In genomic region chr11:85855341-85855656, GRCh38 we compare ENCODE assay signal across 8 cellular contexts. TPM values are rescaled to one million over a fixed set of nuclear protein-coding genes. Genes with fewer than 3 reads are reported as not detected.
DNase-seq lines count a peak whose midpoint lies in the region; ATAC-seq, FAIRE-seq and TF ChIP-seq lines count a peak whose summit lies in the region.

TSS of gene CCDC83 (plus strand) at chr11:85855383. CDS start at chr11:85865124, 9,741 bp downstream.

- H3K4me3 Mint-ChIP-seq in T-helper 1 cell treated with Interleukin-12 subunit alpha and Interleukin-12 subunit beta and Interleukin-4 antibody, amounts not matched to agents 30 μg/mL and 1 μg/mL, for 36 hours = peak within 1 kb of the TSS; percentile 89
- H3K4me3 Mint-ChIP-seq in astrocyte (ENCODE audit: unreplicated experiment) = peak within 1 kb of the TSS; percentile 81

- intact Hi-C loops in posterior vena cava (cut with DNase I) = loop anchor here in 1 of 2 donors (10.0 kb wide), 1 partner anchor 360 kb away; no protein-coding TSS in a partner anchor

- no peak for TF ChIP-seq CTCF in astrocyte (IDR thresholded peaks at IDR 0.05; ENCODE audit: insufficient read depth, low read depth, low read length)
- no peak for TF ChIP-seq CTCF in kidney epithelial cell (IDR thresholded peaks at IDR 0.05; ENCODE audit: insufficient read depth, low read length, poor library complexity, severe bottlenecking)
- TF ChIP-seq CTCF in thoracic aorta (IDR thresholded peaks at IDR 0.05) = no peak

- peak; percentile 15 for ATAC-seq in thoracic aorta (ENCODE audit: insufficient number of reproducible peaks, low FRiP score, low read depth)

- peak within 1 kb of the TSS; percentile 93 for H3K27ac Mint-ChIP-seq in T-helper 1 cell treated with Interleukin-12 subunit alpha and Interleukin-12 subunit beta and Interleukin-4 antibody, amounts not matched to agents 30 μg/mL and 1 μg/mL, for 36 hours
- peak within 1 kb of the TSS; percentile 84 for H3K27ac Mint-ChIP-seq in astrocyte (ENCODE audit: unreplicated experiment)

- peaks cover 8% of the 10 kb centered on the region for H3K4me1 Mint-ChIP-seq in T-helper 1 cell treated with Interleukin-12 subunit alpha and Interleukin-12 subunit beta and Interleukin-4 antibody, amounts not matched to agents 30 μg/mL and 1 μg/mL, for 36 hours (ENCODE audit: low read depth)
- H3K4me1 Mint-ChIP-seq in astrocyte (ENCODE audit: low read depth, unreplicated experiment) = peaks cover 10% of the 10 kb centered on the region

- peak within 1 kb of the TSS; percentile 83 for H3K9ac ChIP-seq in astrocyte (ENCODE audit: low read length)

- no peaks in the 10 kb centered on the region for H3K27me3 ChIP-seq in astrocyte (ENCODE audit: insufficient read depth, low read length)
- H3K27me3 ChIP-seq in kidney epithelial cell (ENCODE audit: control insufficient read depth, insufficient read depth, low read length) = no peaks in the 10 kb centered on the region
- H3K27me3 ChIP-seq in thoracic aorta (replicated peaks; ENCODE audit: insufficient read depth) = no peaks in the 10 kb centered on the region

- H3K9me3 ChIP-seq in astrocyte (ENCODE audit: insufficient read depth, low read depth, low read length) = no peaks in the 10 kb centered on the region
- H3K9me3 ChIP-seq in thoracic aorta = no peaks in the 10 kb centered on the region

- peaks cover under 1% of the 10 kb centered on the region for H3K27me3 Mint-ChIP-seq in T-helper 1 cell treated with Interleukin-12 subunit alpha and Interleukin-12 subunit beta and Interleukin-4 antibody, amounts not matched to agents 30 μg/mL and 1 μg/mL, for 36 hours (ENCODE audit: low read depth)
- H3K27me3 Mint-ChIP-seq in astrocyte (ENCODE audit: low read depth, unreplicated experiment) = no peaks in the 10 kb centered on the region

- H4K20me1 ChIP-seq in astrocyte (ENCODE audit: insufficient read depth, low read length) = no peaks in the 10 kb centered on the region

- H3K4me2 ChIP-seq in astrocyte (ENCODE audit: low read length) = peak within 1 kb of the TSS; percentile 92

- peak within 1 kb of the TSS; percentile 99 for H2AFZ ChIP-seq in astrocyte (ENCODE audit: low read depth, low read length)

- no peaks in the 10 kb centered on the region for H3K79me2 ChIP-seq in astrocyte (ENCODE audit: insufficient read depth, low read length)

- H3K36me3 ChIP-seq in astrocyte (ENCODE audit: insufficient read depth, low read length) (no peaks in the 10 kb centered on the region), kidney epithelial cell (ENCODE audit: control insufficient read depth, insufficient read depth, low read length) (no peaks in the 10 kb centered on the region), thoracic aorta (no peaks in the 10 kb centered on the region)

- no peak for FAIRE-seq in astrocyte (lab: Jason Lieb, UNC)

- H3K27ac ChIP-seq in astrocyte (ENCODE audit: low read depth, low read length) (peak within 1 kb of the TSS; percentile 80), thoracic aorta (peak within 1 kb of the TSS; percentile 64 to 67)

- H3K36me3 Mint-ChIP-seq in T-helper 1 cell treated with Interleukin-12 subunit alpha and Interleukin-12 subunit beta and Interleukin-4 antibody, amounts not matched to agents 30 μg/mL and 1 μg/mL, for 36 hours (ENCODE audit: low read depth) = peaks cover 11% of the 10 kb centered on the region
- peaks cover 2% of the 10 kb centered on the region for H3K36me3 Mint-ChIP-seq in astrocyte (ENCODE audit: low read depth, unreplicated experiment)

- H3K4me3 ChIP-seq in astrocyte (ENCODE audit: insufficient read depth, low read depth, low read length) = peak within 1 kb of the TSS; percentile 69
- H3K4me3 ChIP-seq in kidney epithelial cell (ENCODE audit: low read depth, low read length) = peak within 1 kb of the TSS; percentile 67
- peak within 1 kb of the TSS; percentile 72 for H3K4me3 ChIP-seq in thoracic aorta

- DNase-seq in T-helper 1 cell (no peak), astrocyte (ENCODE audit: low read depth) (no peak), kidney epithelial cell (ENCODE audit: low read depth) (no peak), thoracic aorta (ENCODE audit: low spot score) (no peak), posterior vena cava (ENCODE audit: low spot score) (no peak), AG20443 (ENCODE audit: low spot score) (no peak), kidney tubule cell (ENCODE audit: low spot score) (no peak)

- H3K4me1 ChIP-seq in astrocyte (ENCODE audit: insufficient read depth, low read length) (peaks cover 5% of the 10 kb centered on the region), thoracic aorta (ENCODE audit: control insufficient read depth in 1 of 2, low read depth in 2 of 2) (peaks cover 0 to 7% of the 10 kb centered on the region in 2 donors)

- H3K9me3 Mint-ChIP-seq in T-helper 1 cell treated with Interleukin-12 subunit alpha and Interleukin-12 subunit beta and Interleukin-4 antibody, amounts not matched to agents 30 μg/mL and 1 μg/mL, for 36 hours = peaks cover 4% of the 10 kb centered on the region
- H3K9me3 Mint-ChIP-seq in astrocyte (ENCODE audit: unreplicated experiment) = peaks cover 8% of the 10 kb centered on the region

RNA-seq across cellular contexts. Expression of gene CCDC83, which starts in this region (rescaled TPM):
- total RNA-seq in astrocyte (not detected in 2 replicates), kidney epithelial cell (not detected in 2 replicates), thoracic aorta (not detected), posterior vena cava (not detected)

Comparison
In these comparisons a context has a peak if more than half of its experiments do, and no peak if none do; other contexts are left out.
1. Peak in ATAC-seq, H3K4me3 ChIP-seq and H3K27ac ChIP-seq in thoracic aorta; RNA of the gene not detected or under 1 TPM.